ENCODE assay signal across 8 cellular contexts in the genomic region with DNA sequence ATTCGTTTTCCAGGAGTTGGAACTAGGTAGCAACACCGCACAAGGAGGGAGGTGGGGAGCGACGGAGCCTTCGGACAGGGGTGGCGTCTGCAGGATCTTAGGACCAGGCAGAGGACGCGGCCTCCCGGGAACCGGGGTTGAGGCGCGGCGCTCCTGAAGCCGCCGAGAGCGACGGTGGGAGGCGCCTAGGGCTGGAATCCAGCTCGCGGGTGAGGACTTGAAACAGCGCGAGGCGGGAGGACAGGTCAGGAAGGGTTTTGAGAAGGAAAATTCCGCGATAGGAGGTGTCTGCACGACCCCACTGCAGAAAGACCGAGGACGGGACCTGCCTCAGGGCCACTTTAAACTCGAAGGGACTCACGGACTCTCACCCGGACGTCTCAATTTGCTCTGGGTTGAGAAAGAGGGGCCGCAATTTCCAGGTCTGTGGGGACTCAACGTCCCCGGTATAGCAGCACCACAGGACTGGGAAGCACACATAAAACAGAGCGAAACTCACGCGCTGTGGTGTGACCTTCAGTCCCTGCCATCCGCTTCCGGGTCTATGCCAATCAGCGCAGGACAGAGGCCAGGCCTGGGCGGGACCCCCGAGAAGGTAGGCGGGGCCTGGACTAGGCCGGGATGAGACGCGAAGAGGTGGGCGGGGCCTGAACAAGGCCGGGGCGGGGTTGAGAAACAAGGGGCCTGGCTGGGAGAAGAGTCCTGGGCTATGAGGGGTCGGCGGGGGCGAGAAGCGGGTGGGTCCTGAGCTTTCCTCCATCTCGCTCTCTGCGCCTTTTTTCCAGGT. TPM values are rescaled to one million over a fixed set of nuclear protein-coding genes. Genes with fewer than 3 reads are reported as not detected.
DNase-seq lines count a peak whose midpoint lies in the region; TF ChIP-seq lines count a peak whose summit lies in the region.

TSS of gene ZNF320 (minus strand) at position 487 of the 787 bp plus-strand sequence. CDS start 7,380 bp downstream, outside the sequence.

- TF ChIP-seq CTCF in GM20000 (IDR thresholded peaks at IDR 0.05; ENCODE audit: extremely low read depth, missing control alignments) = no peak
- no peak for TF ChIP-seq CTCF in foreskin fibroblast (IDR thresholded peaks at IDR 0.05; ENCODE audit: low read depth, low read length)

- H3K4me1 ChIP-seq in neuronal stem cell (ENCODE audit: control insufficient read depth in 2 of 2, insufficient read depth in 1 of 2, low read depth in 1 of 2, low read length in 2 of 2) = no peaks in the 10 kb centered on the region
- H3K4me1 ChIP-seq in subcutaneous abdominal adipose tissue (ENCODE audit: control insufficient read depth in 5 of 5, insufficient read depth in 5 of 5, low read length in 5 of 5) = peaks cover 0 to 16% (median 14%) of the 10 kb centered on the region in 5 donors

- peak within 1 kb of the TSS; percentile 19 for H2BK5ac ChIP-seq in neuronal stem cell (ENCODE audit: low read length)

- no peak within 1 kb of the TSS for H3K14ac ChIP-seq in neuronal stem cell (ENCODE audit: low read length)

- peak within 1 kb of the TSS; percentile 92 for H3K9ac ChIP-seq in neuronal stem cell (ENCODE audit: low read depth, low read length, poor library complexity)
- peak within 1 kb of the TSS; percentile 77 to 92 (median 84) for H3K9ac ChIP-seq in subcutaneous abdominal adipose tissue (ENCODE audit: low read length in 5 of 5)

- H2BK12ac ChIP-seq in neuronal stem cell (ENCODE audit: low read length) = no peak within 1 kb of the TSS

- H3K23ac ChIP-seq in neuronal stem cell (ENCODE audit: low read depth, low read length, poor library complexity) = no peak within 1 kb of the TSS

- peak; percentile 95 for DNase-seq in COLO668 (lab: John Stamatoyannopoulos, UW; ENCODE audit: unreplicated experiment)
- peak; percentile 93 for DNase-seq in GM20000 (ENCODE audit: low spot score)
- peak; percentile 13 for DNase-seq in HT1080 (ENCODE audit: low read depth)
- DNase-seq in RPMI7951 (ENCODE audit: low read depth) = peak; percentile 88
- peak; percentile 95 for DNase-seq in activated effector memory CD4-positive, alpha-beta T cell treated with anti-CD3 and anti-CD28 coated beads, Interleukin-2, amount 50 U/mL, for 16 hours
- DNase-seq in foreskin fibroblast = peak; percentile 92 to 98
- peak; percentile 91 for DNase-seq in neuronal stem cell (ENCODE audit: low spot score)

- H3K27ac ChIP-seq in neuronal stem cell (replicated peaks; ENCODE audit: low read length) (peak within 1 kb of the TSS; percentile 95), subcutaneous abdominal adipose tissue (ENCODE audit: low read depth, low read length) (peak within 1 kb of the TSS; percentile 91)

- H2AK5ac ChIP-seq in neuronal stem cell (ENCODE audit: low read depth, low read length) = no peak within 1 kb of the TSS

- H4K91ac ChIP-seq in neuronal stem cell (ENCODE audit: low read depth, low read length, poor library complexity) = no peak within 1 kb of the TSS

- H2BK15ac ChIP-seq in neuronal stem cell (ENCODE audit: low read length) = peak within 1 kb of the TSS; percentile 7

- H3K27me3 ChIP-seq in neuronal stem cell (ENCODE audit: control insufficient read depth in 3 of 3, insufficient read depth in 3 of 3, low read depth in 1 of 3, low read length in 3 of 3) (no peaks in the 10 kb centered on the region), subcutaneous abdominal adipose tissue (ENCODE audit: control insufficient read depth in 5 of 5, insufficient read depth in 4 of 5, low read length in 5 of 5) (no peaks in the 10 kb centered on the region)

- peaks cover 4% of the 10 kb centered on the region for H3K79me1 ChIP-seq in neuronal stem cell (ENCODE audit: low read depth, low read length)

- WGBS in neuronal stem cell (ENCODE audit: extremely low coverage in 2 of 2, insufficient read length in 2 of 2, insufficient replicate concordance in 1 of 2), 2 donors = no CpG with 5 or more reads among the region's 56 CpGs

- no peak within 1 kb of the TSS for H3K4ac ChIP-seq in neuronal stem cell (ENCODE audit: low read length)

- H3K18ac ChIP-seq in neuronal stem cell (ENCODE audit: low read length) = peak within 1 kb of the TSS; percentile 87

- peak within 1 kb of the TSS; percentile 95 for H2AFZ ChIP-seq in neuronal stem cell (ENCODE audit: low read length)

- H3K9me3 ChIP-seq in neuronal stem cell (replicated peaks in 1 of 2; ENCODE audit: control insufficient read depth in 2 of 2, insufficient read depth in 1 of 2, low read depth in 1 of 2, low read length in 2 of 2) (peaks cover 0 to 35% of the 10 kb centered on the region in 2 donors), subcutaneous abdominal adipose tissue (ENCODE audit: control insufficient read depth in 5 of 5, low read length in 5 of 5) (no peaks in the 10 kb centered on the region)

- peak within 1 kb of the TSS; percentile 85 for H3K4me2 ChIP-seq in neuronal stem cell (ENCODE audit: insufficient read depth, low read length, poor library complexity, severe bottlenecking)

- H4K8ac ChIP-seq in neuronal stem cell (ENCODE audit: low read depth, low read length) = no peak within 1 kb of the TSS

- peak within 1 kb of the TSS; percentile 59 to 99 for H3K4me3 ChIP-seq in foreskin fibroblast (ENCODE audit: low read depth in 1 of 2, low read length in 2 of 2)
- peak within 1 kb of the TSS; percentile 82 to 85 for H3K4me3 ChIP-seq in neuronal stem cell (ENCODE audit: low read length in 2 of 2)
- H3K4me3 ChIP-seq in subcutaneous abdominal adipose tissue (ENCODE audit: low read depth in 1 of 5, low read length in 5 of 5) = peak within 1 kb of the TSS; percentile 79 to 100 (median 92)

- H3K36me3 ChIP-seq in neuronal stem cell (replicated peaks in 1 of 2; ENCODE audit: control insufficient read depth in 2 of 2, insufficient read depth in 2 of 2, low read length in 2 of 2) (peaks cover 4 to 33% of the 10 kb centered on the region in 2 donors), subcutaneous abdominal adipose tissue (ENCODE audit: control insufficient read depth in 5 of 5, insufficient read depth in 5 of 5, low read length in 5 of 5) (peaks cover 0 to 6% (median 2%) of the 10 kb centered on the region in 5 donors)

- H2BK120ac ChIP-seq in neuronal stem cell (ENCODE audit: low read depth, low read length) = no peak within 1 kb of the TSS

RNA-seq across cellular contexts. Expression of gene ZNF320, which starts in this region (rescaled TPM):
- 0.90 and 1.1 TPM in 2 replicates for total RNA-seq in HT1080 (2014; rRNA removed; shearing (Covaris generic))
- not detected in 2 replicates for polyA plus RNA-seq in HT1080 (2015; cell fraction: cytosol; rRNA removed)
- not detected in 2 replicates for polyA plus RNA-seq in HT1080 (2015; cell fraction: nucleus; rRNA removed)
- total RNA-seq in RPMI7951 (2014; rRNA removed; shearing (Covaris generic)) = 2.3 and 9.4 TPM in 2 replicates
- 8.9 TPM for polyA plus RNA-seq in neuronal stem cell (2013, experiment 1 of 2)
- polyA plus RNA-seq in neuronal stem cell (2013, experiment 2 of 2) = 11.3 TPM

Comparison
In these comparisons a context has a peak if more than half of its experiments do, and no peak if none do; other contexts are left out.
1. Peak in every context shown above with its lines: DNase-seq, H3K4me3 ChIP-seq and H3K27ac ChIP-seq.
2. DNase-seq: peak in every context shown above with its lines; median percentile 95 in COLO668; 95 in activated effector memory CD4-positive, alpha-beta T cell treated with anti-CD3 and anti-CD28 coated beads, Interleukin-2, amount 50 U/mL, for 16 hours; 95 in foreskin fibroblast; 93 in GM20000; 91 in neuronal stem cell; 88 in RPMI7951; 13 in HT1080.